In the genomic region with DNA sequence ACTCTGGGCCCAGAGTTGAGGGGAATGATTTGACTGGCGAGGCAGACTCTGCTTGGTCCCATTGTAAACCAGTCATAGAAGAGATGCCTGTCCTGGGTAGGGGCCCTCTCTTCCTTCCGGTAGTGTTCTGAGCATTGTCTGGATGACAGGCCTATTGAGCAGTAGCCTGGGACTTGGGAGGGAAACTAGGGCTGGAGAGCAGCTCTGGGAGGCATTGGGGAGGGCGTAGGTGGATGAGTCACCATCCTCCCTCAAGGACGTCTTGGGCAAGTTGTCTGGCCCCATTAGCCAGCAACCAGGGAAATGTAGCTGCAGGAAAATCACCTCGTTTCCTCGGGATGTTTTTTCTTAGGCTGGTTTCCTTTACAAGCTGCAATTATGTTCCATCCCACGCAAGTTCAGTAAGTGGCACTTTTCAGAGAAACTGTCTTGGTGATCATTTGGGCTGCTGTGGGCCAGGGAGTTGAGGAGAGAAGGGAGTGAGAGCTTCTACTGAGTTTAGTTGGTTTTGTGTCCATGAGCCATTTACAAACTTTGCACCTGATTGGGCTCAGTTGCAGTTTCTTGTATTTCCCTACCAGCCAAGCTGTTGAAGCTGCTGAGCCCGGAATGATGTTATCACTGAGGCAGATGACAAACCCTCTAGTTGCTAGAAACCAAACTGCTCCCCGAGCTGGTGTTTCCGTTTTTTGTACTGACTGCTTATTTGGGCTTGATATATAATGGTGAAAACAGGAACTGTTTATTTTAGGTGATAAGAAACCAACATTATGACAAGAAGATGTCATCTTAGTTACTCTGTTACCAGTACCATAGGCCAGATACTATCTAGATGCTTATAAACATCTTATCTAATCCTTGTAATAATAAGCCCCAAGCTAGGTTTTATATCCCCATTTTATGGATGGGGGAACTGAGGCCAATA, we compare ENCODE assay signal across 8 cellular contexts.
A peak's percentile ranks its signal among the peaks of the same experiment; 100 is the strongest.
DNase-seq lines count a peak whose midpoint lies in the region; FAIRE-seq and TF ChIP-seq lines count a peak whose summit lies in the region.

No MANE protein-coding gene starts in this region.

- intact Hi-C loops in stomach (cut with DNase I; ENCODE audit: low total_unique reads), result no loop called here

- no peaks in the 10 kb centered on the region for H3K9me3 Mint-ChIP-seq in activated CD4-positive, alpha-beta T cell treated with anti-CD3 and anti-CD28 coated beads, Interleukin-2, amount 10 ng/mL, durations not matched to agents 7 days and 5 days

- TF ChIP-seq CTCF in epithelial cell of esophagus (IDR thresholded peaks at IDR 0.05; ENCODE audit: insufficient read depth, low read depth, low read length, missing control alignments) (no peak), stomach (IDR thresholded peaks at IDR 0.05) (no peak)

- peaks cover 38% of the 10 kb centered on the region for H3K36me3 Mint-ChIP-seq in activated CD4-positive, alpha-beta T cell treated with anti-CD3 and anti-CD28 coated beads, Interleukin-2, amount 10 ng/mL, durations not matched to agents 7 days and 5 days (ENCODE audit: low read depth)

- peak overlapping the region; percentile 78 for H3K27ac Mint-ChIP-seq in activated CD4-positive, alpha-beta T cell treated with anti-CD3 and anti-CD28 coated beads, Interleukin-2, amount 10 ng/mL, durations not matched to agents 7 days and 5 days

- H3K27me3 Mint-ChIP-seq in activated CD4-positive, alpha-beta T cell treated with anti-CD3 and anti-CD28 coated beads, Interleukin-2, amount 10 ng/mL, durations not matched to agents 7 days and 5 days, result no peaks in the 10 kb centered on the region

- H3K27me3 ChIP-seq in muscle layer of duodenum (ENCODE audit: low read depth, low read length), result no peaks in the 10 kb centered on the region
- H3K27me3 ChIP-seq in stomach, result no peaks in the 10 kb centered on the region

- peak; percentile 92 for FAIRE-seq in H54 (lab: Jason Lieb, UNC)

- H3K36me3 ChIP-seq in muscle layer of duodenum (ENCODE audit: control insufficient read depth in 1 of 2, insufficient read depth in 2 of 2, low read length in 2 of 2) (no peaks in the 10 kb centered on the region), stomach (no peaks in the 10 kb centered on the region)

- peak overlapping the region; percentile 17 for H3K4me3 Mint-ChIP-seq in activated CD4-positive, alpha-beta T cell treated with anti-CD3 and anti-CD28 coated beads, Interleukin-2, amount 10 ng/mL, durations not matched to agents 7 days and 5 days

- H3K4me1 ChIP-seq in muscle layer of duodenum (ENCODE audit: control insufficient read depth in 1 of 2, insufficient read depth in 2 of 2, low read length in 2 of 2) (peaks cover 0 to 5% of the 10 kb centered on the region in 2 donors), stomach (peaks cover 16 to 77% (median 30%) of the 10 kb centered on the region in 4 donors)

- H3K27ac ChIP-seq in muscle layer of duodenum (ENCODE audit: low read length) (peak overlapping the region; percentile 60), stomach (peak overlapping the region; percentile 42 to 79 (median 71))

- TF ChIP-seq POLR2A in H54 (IDR thresholded peaks at IDR 0.05; ENCODE audit: low read depth, low read length) (no peak), stomach (IDR thresholded peaks at IDR 0.05) (no peak)

- peak; percentile 94 for DNase-seq in GF-D8 (lab: John Stamatoyannopoulos, UW)
- DNase-seq in H54 (ENCODE audit: insufficient read length, low spot score), result peak; percentile 84
- peak; percentile 84 for DNase-seq in LHCN-M2 (ENCODE audit: low read depth)
- DNase-seq in activated CD4-positive, alpha-beta T cell treated with anti-CD3 and anti-CD28 coated beads, Interleukin-2, amount 10 ng/mL, durations not matched to agents 7 days and 5 days, result peak; percentile 67
- peak; percentile 96 for DNase-seq in epithelial cell of esophagus (ENCODE audit: low read depth)
- peak; percentile 49 for DNase-seq in stomach
- no peak for DNase-seq in HuH-7.5 (ENCODE audit: low spot score)

- no peak for TF ChIP-seq EP300 in stomach (IDR thresholded peaks at IDR 0.05)

- POLR2A ChIA-PET in activated CD4-positive, alpha-beta T cell treated with anti-CD3 and anti-CD28 coated beads, Interleukin-2, amount 10 ng/mL, durations not matched to agents 7 days and 5 days (lab: Charles Lee), result interaction anchor here (1.8 kb wide), 1 partner anchor 126 kb away, joined by 5 read pairs; no protein-coding TSS in a partner anchor

- peaks cover 60% of the 10 kb centered on the region for H3K4me1 Mint-ChIP-seq in activated CD4-positive, alpha-beta T cell treated with anti-CD3 and anti-CD28 coated beads, Interleukin-2, amount 10 ng/mL, durations not matched to agents 7 days and 5 days

- CTCF ChIA-PET in activated CD4-positive, alpha-beta T cell treated with anti-CD3 and anti-CD28 coated beads, Interleukin-2, amount 10 ng/mL, durations not matched to agents 7 days and 5 days (lab: Charles Lee), result interaction anchor here (0.7 to 1.6 kb wide), 4 partner anchors 10 to 223 kb away, joined by 3 to 5 read pairs (median 4); no protein-coding TSS in a partner anchor

- H3K4me3 ChIP-seq in epithelial cell of esophagus (ENCODE audit: low read length) (no peak overlapping the region), muscle layer of duodenum (ENCODE audit: low read depth in 1 of 2, low read length in 2 of 2) (no peak overlapping the region), stomach (no peak overlapping the region)

- no peaks in the 10 kb centered on the region for H3K9me3 ChIP-seq in muscle layer of duodenum (ENCODE audit: control insufficient read depth in 1 of 2, low read length in 2 of 2)
- no peaks in the 10 kb centered on the region for H3K9me3 ChIP-seq in stomach

- 54 to 77% (median 68%) methylated on average over 8 to 10 of the region's 10 CpGs for WGBS in stomach, 5 donors
